Comparison of ENCODE assay signal across 2 cellular contexts in genomic region chr12:70399319-70399718, GRCh38.
TF ChIP-seq lines count a peak whose summit lies in the region.

No MANE protein-coding gene starts in this region.

TF ChIP-seq in HepG2, 621 proteins besides CTCF, POLR2A, EP300 and RAD21:
- TF ChIP-seq MAFK (conservative IDR thresholded peaks at IDR 0.05 in 1 of 2, IDR thresholded peaks at IDR 0.05 in 1 of 2; ENCODE audit: low read length in 2 of 2), result peak; percentile 45 to 57
- TF ChIP-seq MTF2 (CRISPR knock-in tag; IDR thresholded peaks at IDR 0.05; ENCODE audit: borderline replicate concordance), result no peak
- TF ChIP-seq RXRA (CRISPR knock-in tag; IDR thresholded peaks at IDR 0.05), result no peak
- TF ChIP-seq ZNF691 (CRISPR knock-in tag; IDR thresholded peaks at IDR 0.05; ENCODE audit: borderline replicate concordance, low read depth), result no peak
- TF ChIP-seq MAFF (IDR thresholded peaks at IDR 0.05; ENCODE audit: low read depth, low read length), result peak; percentile 66; the same call in 1 of the 2 replicates

TF ChIP-seq in K562, 482 proteins besides CTCF, POLR2A, EP300 and RAD21:
- TF ChIP-seq THRA (IDR thresholded peaks at IDR 0.05), result no peak
- TF ChIP-seq ZNF316 (IDR thresholded peaks at IDR 0.05), result peak; percentile 64
- no peak for TF ChIP-seq ZNF140 (CRISPR knock-in tag; IDR thresholded peaks at IDR 0.05)
- no peak for TF ChIP-seq ZNF57 (CRISPR knock-in tag; IDR thresholded peaks at IDR 0.05)
- TF ChIP-seq MAFG (tag; conservative IDR thresholded peaks at IDR 0.05), result peak; percentile 34; the same call in 1 of the 2 replicates
- peak; percentile 38; the same call in 1 of the 2 replicates for TF ChIP-seq C11orf30 (IDR thresholded peaks at IDR 0.05; ENCODE audit: low read depth)
- no peak for TF ChIP-seq ZNF232 (CRISPR knock-in tag; IDR thresholded peaks at IDR 0.05)
- no peak for TF ChIP-seq ZNF764 (CRISPR knock-in tag; IDR thresholded peaks at IDR 0.05; ENCODE audit: low read depth)
- no peak for TF ChIP-seq YBX1 (IDR thresholded peaks at IDR 0.05)
- no peak for TF ChIP-seq NEUROD1 (IDR thresholded peaks at IDR 0.05; ENCODE audit: borderline replicate concordance, low read depth, low read length, partially characterized antibody)
- no peak for TF ChIP-seq CREB1 (IDR thresholded peaks at IDR 0.05)
- TF ChIP-seq CREB1 (CRISPR knock-in tag; IDR thresholded peaks at IDR 0.05), result no peak
- no peak for TF ChIP-seq SAFB (IDR thresholded peaks at IDR 0.05; ENCODE audit: borderline replicate concordance, low read depth, low read length)
- TF ChIP-seq THRB (CRISPR knock-in tag; conservative IDR thresholded peaks at IDR 0.05), result no peak
- no peak for TF ChIP-seq PTRF (tag; IDR thresholded peaks at IDR 0.05)
- no peak for TF ChIP-seq RREB1 (CRISPR knock-in tag; IDR thresholded peaks at IDR 0.05)
- no peak for TF ChIP-seq GABPB2 (CRISPR knock-in tag; conservative IDR thresholded peaks at IDR 0.05)
